Comparison of ENCODE assay signal across 8 cellular contexts in genomic region chr1:236605030-236605806, GRCh38. TPM values are rescaled to one million over a fixed set of nuclear protein-coding genes. Genes with fewer than 3 reads are reported as not detected.
A peak's percentile ranks its signal among the peaks of the same experiment; 100 is the strongest.
DNase-seq lines count a peak whose midpoint lies in the region; ATAC-seq and TF ChIP-seq lines count a peak whose summit lies in the region.

No MANE protein-coding gene starts in this region.

- no peaks in the 10 kb centered on the region for H3K9me3 ChIP-seq in BE2C

- H3K27me3 ChIP-seq in BE2C = no peaks in the 10 kb centered on the region

- H3K4me3 Mint-ChIP-seq in naive thymus-derived CD8-positive, alpha-beta T cell = peak overlapping the region; percentile 77 to 99 (median 98)

- POLR2A ChIA-PET in naive thymus-derived CD8-positive, alpha-beta T cell (lab: Charles Lee) = interaction anchor here (2.0 kb wide), 1 partner anchor 190 kb away, joined by 7 read pairs; the partner anchor contains the start of gene MTR

- DNase-seq in BE2C = no peak
- no peak for DNase-seq in LNCaP clone FGC (ENCODE audit: low read depth)
- DNase-seq in naive thymus-derived CD8-positive, alpha-beta T cell = no peak
- DNase-seq in cortex of kidney (lab: John Stamatoyannopoulos, UW) = no peak
- DNase-seq in KBM-7 = no peak

- H3K4me3 ChIP-seq in BE2C (ENCODE audit: low read depth, low read length) (peak overlapping the region; percentile 97), LNCaP clone FGC (ENCODE audit: low read depth, low read length) (peak overlapping the region; percentile 96)

- H3K36me3 ChIP-seq in BE2C = peaks cover 21% of the 10 kb centered on the region

- no peak for ATAC-seq in naive thymus-derived CD8-positive, alpha-beta T cell
- ATAC-seq in GM21529 (IDR thresholded peaks at IDR 0.05; ENCODE audit: unreplicated experiment) (no peak), GM21390 (IDR thresholded peaks at IDR 0.05; ENCODE audit: unreplicated experiment) (no peak)

- H3K27me3 Mint-ChIP-seq in naive thymus-derived CD8-positive, alpha-beta T cell = peaks cover 10 to 28% (median 16%) of the 10 kb centered on the region in 5 donors

- H3K27ac Mint-ChIP-seq in naive thymus-derived CD8-positive, alpha-beta T cell = peak overlapping the region; percentile 92 to 99 (median 96)

- H3K36me3 Mint-ChIP-seq in naive thymus-derived CD8-positive, alpha-beta T cell = peaks cover 0 to 23% (median 3%) of the 10 kb centered on the region in 3 donors

- peak overlapping the region; percentile 69 for H3K27ac ChIP-seq in cingulate gyrus (ENCODE audit: low read depth, low read length)

- TF ChIP-seq CTCF in BE2C (IDR thresholded peaks at IDR 0.05; ENCODE audit: low read depth, low read length) = no peak
- no peak for TF ChIP-seq CTCF in LNCaP clone FGC (IDR thresholded peaks at IDR 0.05; ENCODE audit: control insufficient read depth, extremely low read depth, insufficient read depth)

- H3K9me3 Mint-ChIP-seq in naive thymus-derived CD8-positive, alpha-beta T cell = no peaks in the 10 kb centered on the region

- H3K4me1 Mint-ChIP-seq in naive thymus-derived CD8-positive, alpha-beta T cell = peaks cover 5 to 35% (median 32%) of the 10 kb centered on the region in 4 donors

- in situ Hi-C loops in KBM-7 (cut with MboI; ENCODE audit: low pct_unique_long_range_greater_than_20kb, low sequenced_read_pairs) = no loop called here

- no peaks in the 10 kb centered on the region for H3K4me1 ChIP-seq in BE2C

RNA-seq across cellular contexts. Expression of gene HEATR1, which starts 0.9 kb away (rescaled TPM):
- polyA plus RNA-seq in BE2C (2012; ENCODE audit: insufficient read depth, insufficient read length, low read depth) = 17.9 TPM
- 10 to 100 TPM; 50.6 to 50.9 TPM for total RNA-seq in naive thymus-derived CD8-positive, alpha-beta T cell
- 10 to 100 TPM; 11.0 to 14.1 (median 12.1) TPM for polyA plus RNA-seq in naive thymus-derived CD8-positive, alpha-beta T cell
